1 cellular context compared by ENCODE assay signal in genomic region chr14:105138021-105138541, GRCh38.
TF ChIP-seq lines count a peak whose summit lies in the region.

No MANE protein-coding gene starts in this region.

TF ChIP-seq in IMR-90, 13 proteins besides CTCF, POLR2A, EP300 and RAD21 (continued from another document):
- TF ChIP-seq NFE2L2 (IDR thresholded peaks at IDR 0.05; ENCODE audit: low read depth, low read length) (no peak), RFX5 (IDR thresholded peaks at IDR 0.05; ENCODE audit: low read depth, low read length) (no peak), BHLHE40 (IDR thresholded peaks at IDR 0.05; ENCODE audit: low read depth, low read length) (no peak), CHD1 (IDR thresholded peaks at IDR 0.05; ENCODE audit: low read depth, low read length) (no peak), CEBPB (IDR thresholded peaks at IDR 0.05; ENCODE audit: low read depth, low read length) (no peak), MAZ (IDR thresholded peaks at IDR 0.05; ENCODE audit: borderline replicate concordance, low read depth, low read length) (no peak), USF2 (IDR thresholded peaks at IDR 0.05; ENCODE audit: low read depth, low read length) (no peak), MAFK (IDR thresholded peaks at IDR 0.05; ENCODE audit: low read depth, low read length) (no peak), MXI1 (IDR thresholded peaks at IDR 0.05; ENCODE audit: borderline replicate concordance, low read depth, low read length) (no peak), RCOR1 (IDR thresholded peaks at IDR 0.05; ENCODE audit: insufficient replicate concordance, low read length) (no peak), ELK1 (IDR thresholded peaks at IDR 0.05; ENCODE audit: borderline replicate concordance, low read depth, low read length) (no peak), FOS (IDR thresholded peaks at IDR 0.05; ENCODE audit: low read depth, low read length) (no peak)
